ENCODE assay signal across 1 cellular context in genomic region chr1:66354311-66354922, GRCh38.
TF ChIP-seq lines count a peak whose summit lies in the region.

No MANE protein-coding gene starts in this region.

TF ChIP-seq in SK-N-SH, 30 proteins besides CTCF, POLR2A, EP300 and RAD21 (continued from another document):
- TF ChIP-seq RXRA (IDR thresholded peaks at IDR 0.05; ENCODE audit: borderline replicate concordance, low read depth) (peak; percentile 69; the same call in 1 of the 2 replicates), RFX5 (IDR thresholded peaks at IDR 0.05; ENCODE audit: low read length) (no peak), FOXM1 (IDR thresholded peaks at IDR 0.05; ENCODE audit: low read depth) (no peak), MEF2A (IDR thresholded peaks at IDR 0.05; ENCODE audit: borderline replicate concordance, low read depth) (no peak), TEAD4 (IDR thresholded peaks at IDR 0.05; ENCODE audit: borderline replicate concordance, insufficient read depth) (no peak; the same call in 1 of the 2 replicates), TCF12 (IDR thresholded peaks at IDR 0.05) (peak; percentile 57), ZBTB33 (IDR thresholded peaks at IDR 0.05; ENCODE audit: borderline replicate concordance, low read depth) (no peak), POLR2AphosphoS5 (IDR thresholded peaks at IDR 0.05; ENCODE audit: low read depth, low read length) (no peak), FOSL2 (IDR thresholded peaks at IDR 0.05; ENCODE audit: borderline replicate concordance, low read depth) (no peak), NRF1 (IDR thresholded peaks at IDR 0.05; ENCODE audit: low read depth, low read length) (no peak), RCOR1 (IDR thresholded peaks at IDR 0.05; ENCODE audit: low read length) (peak; percentile 53; the same call in 1 of the 2 replicates), TAF1 (IDR thresholded peaks at IDR 0.05; ENCODE audit: borderline replicate concordance, low read depth, low read length) (no peak), FOXJ3 (CRISPR knock-in tag; IDR thresholded peaks at IDR 0.05) (no peak)
